In the genomic region with DNA sequence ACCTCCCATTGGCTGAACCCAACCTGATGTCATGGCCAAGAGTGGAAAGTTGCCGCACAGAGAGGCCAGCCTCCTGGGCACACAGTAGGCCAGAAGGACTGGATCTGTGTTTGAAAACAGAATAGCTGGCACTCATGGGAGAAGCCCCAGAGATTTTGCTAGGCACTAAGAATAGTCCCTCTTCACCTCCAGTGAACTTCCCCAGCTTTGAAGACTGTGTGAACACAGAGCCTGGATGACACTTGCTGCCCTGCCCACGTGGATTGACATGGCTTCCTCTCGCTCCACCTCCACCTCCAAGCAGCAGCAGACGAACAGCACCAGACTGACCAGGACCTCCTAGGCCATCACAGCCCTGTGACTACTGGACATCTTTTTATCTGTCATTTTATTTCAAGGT, we compare ENCODE assay signal across 1 cellular context.
TF ChIP-seq lines count a peak whose summit lies in the region.

No MANE protein-coding gene starts in this region.

TF ChIP-seq in H1, 55 proteins besides CTCF, POLR2A, EP300 and RAD21:
- TF ChIP-seq TAF1 (IDR thresholded peaks at IDR 0.05; ENCODE audit: low read depth, low read length) (no peak), YY1 (IDR thresholded peaks at IDR 0.05; ENCODE audit: low read depth, low read length) (no peak), GABPA (IDR thresholded peaks at IDR 0.05; ENCODE audit: borderline replicate concordance, insufficient read depth, low read length) (no peak), TEAD4 (IDR thresholded peaks at IDR 0.05; ENCODE audit: low read depth, low read length) (no peak), HDAC6 (IDR thresholded peaks at IDR 0.05; ENCODE audit: low read depth, low read length) (no peak)
- TF ChIP-seq, protein P1, sequence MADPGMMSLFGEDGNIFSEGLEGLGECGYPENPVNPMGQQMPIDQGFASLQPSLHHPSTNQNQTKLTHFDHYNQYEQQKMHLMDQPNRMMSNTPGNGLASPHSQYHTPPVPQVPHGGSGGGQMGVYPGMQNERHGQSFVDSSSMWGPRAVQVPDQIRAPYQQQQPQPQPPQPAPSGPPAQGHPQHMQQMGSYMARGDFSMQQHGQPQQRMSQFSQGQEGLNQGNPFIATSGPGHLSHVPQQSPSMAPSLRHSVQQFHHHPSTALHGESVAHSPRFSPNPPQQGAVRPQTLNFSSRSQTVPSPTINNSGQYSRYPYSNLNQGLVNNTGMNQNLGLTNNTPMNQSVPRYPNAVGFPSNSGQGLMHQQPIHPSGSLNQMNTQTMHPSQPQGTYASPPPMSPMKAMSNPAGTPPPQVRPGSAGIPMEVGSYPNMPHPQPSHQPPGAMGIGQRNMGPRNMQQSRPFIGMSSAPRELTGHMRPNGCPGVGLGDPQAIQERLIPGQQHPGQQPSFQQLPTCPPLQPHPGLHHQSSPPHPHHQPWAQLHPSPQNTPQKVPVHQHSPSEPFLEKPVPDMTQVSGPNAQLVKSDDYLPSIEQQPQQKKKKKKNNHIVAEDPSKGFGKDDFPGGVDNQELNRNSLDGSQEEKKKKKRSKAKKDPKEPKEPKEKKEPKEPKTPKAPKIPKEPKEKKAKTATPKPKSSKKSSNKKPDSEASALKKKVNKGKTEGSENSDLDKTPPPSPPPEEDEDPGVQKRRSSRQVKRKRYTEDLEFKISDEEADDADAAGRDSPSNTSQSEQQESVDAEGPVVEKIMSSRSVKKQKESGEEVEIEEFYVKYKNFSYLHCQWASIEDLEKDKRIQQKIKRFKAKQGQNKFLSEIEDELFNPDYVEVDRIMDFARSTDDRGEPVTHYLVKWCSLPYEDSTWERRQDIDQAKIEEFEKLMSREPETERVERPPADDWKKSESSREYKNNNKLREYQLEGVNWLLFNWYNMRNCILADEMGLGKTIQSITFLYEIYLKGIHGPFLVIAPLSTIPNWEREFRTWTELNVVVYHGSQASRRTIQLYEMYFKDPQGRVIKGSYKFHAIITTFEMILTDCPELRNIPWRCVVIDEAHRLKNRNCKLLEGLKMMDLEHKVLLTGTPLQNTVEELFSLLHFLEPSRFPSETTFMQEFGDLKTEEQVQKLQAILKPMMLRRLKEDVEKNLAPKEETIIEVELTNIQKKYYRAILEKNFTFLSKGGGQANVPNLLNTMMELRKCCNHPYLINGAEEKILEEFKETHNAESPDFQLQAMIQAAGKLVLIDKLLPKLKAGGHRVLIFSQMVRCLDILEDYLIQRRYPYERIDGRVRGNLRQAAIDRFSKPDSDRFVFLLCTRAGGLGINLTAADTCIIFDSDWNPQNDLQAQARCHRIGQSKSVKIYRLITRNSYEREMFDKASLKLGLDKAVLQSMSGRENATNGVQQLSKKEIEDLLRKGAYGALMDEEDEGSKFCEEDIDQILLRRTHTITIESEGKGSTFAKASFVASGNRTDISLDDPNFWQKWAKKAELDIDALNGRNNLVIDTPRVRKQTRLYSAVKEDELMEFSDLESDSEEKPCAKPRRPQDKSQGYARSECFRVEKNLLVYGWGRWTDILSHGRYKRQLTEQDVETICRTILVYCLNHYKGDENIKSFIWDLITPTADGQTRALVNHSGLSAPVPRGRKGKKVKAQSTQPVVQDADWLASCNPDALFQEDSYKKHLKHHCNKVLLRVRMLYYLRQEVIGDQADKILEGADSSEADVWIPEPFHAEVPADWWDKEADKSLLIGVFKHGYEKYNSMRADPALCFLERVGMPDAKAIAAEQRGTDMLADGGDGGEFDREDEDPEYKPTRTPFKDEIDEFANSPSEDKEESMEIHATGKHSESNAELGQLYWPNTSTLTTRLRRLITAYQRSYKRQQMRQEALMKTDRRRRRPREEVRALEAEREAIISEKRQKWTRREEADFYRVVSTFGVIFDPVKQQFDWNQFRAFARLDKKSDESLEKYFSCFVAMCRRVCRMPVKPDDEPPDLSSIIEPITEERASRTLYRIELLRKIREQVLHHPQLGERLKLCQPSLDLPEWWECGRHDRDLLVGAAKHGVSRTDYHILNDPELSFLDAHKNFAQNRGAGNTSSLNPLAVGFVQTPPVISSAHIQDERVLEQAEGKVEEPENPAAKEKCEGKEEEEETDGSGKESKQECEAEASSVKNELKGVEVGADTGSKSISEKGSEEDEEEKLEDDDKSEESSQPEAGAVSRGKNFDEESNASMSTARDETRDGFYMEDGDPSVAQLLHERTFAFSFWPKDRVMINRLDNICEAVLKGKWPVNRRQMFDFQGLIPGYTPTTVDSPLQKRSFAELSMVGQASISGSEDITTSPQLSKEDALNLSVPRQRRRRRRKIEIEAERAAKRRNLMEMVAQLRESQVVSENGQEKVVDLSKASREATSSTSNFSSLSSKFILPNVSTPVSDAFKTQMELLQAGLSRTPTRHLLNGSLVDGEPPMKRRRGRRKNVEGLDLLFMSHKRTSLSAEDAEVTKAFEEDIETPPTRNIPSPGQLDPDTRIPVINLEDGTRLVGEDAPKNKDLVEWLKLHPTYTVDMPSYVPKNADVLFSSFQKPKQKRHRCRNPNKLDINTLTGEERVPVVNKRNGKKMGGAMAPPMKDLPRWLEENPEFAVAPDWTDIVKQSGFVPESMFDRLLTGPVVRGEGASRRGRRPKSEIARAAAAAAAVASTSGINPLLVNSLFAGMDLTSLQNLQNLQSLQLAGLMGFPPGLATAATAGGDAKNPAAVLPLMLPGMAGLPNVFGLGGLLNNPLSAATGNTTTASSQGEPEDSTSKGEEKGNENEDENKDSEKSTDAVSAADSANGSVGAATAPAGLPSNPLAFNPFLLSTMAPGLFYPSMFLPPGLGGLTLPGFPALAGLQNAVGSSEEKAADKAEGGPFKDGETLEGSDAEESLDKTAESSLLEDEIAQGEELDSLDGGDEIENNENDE (IDR thresholded peaks at IDR 0.05; ENCODE audit: insufficient replicate concordance, low read length) = no peak
